ENCODE assay signal across 7 cellular contexts in genomic region chr12:26651566-26652188, GRCh38.
DNase-seq lines count a peak whose midpoint lies in the region; ATAC-seq and TF ChIP-seq lines count a peak whose summit lies in the region.

No MANE protein-coding gene starts in this region.

- H3K18ac ChIP-seq in IMR-90 (ENCODE audit: low read depth, low read length): no peak overlapping the region

- H3K9me1 ChIP-seq in IMR-90 (ENCODE audit: insufficient read depth, low read length): peaks cover 6% of the 10 kb centered on the region; the same call in 1 of the 2 replicates

- H3K36me3 ChIP-seq in IMR-90 (ENCODE audit: control insufficient read depth, insufficient read depth, low read length) (peaks cover 1% of the 10 kb centered on the region; the same call in 1 of the 2 replicates), gastrocnemius medialis (peaks cover 0 to 12% of the 10 kb centered on the region in 2 donors)

- no peaks in the 10 kb centered on the region for H4K20me1 ChIP-seq in IMR-90 (ENCODE audit: insufficient read depth, low read length)

- H2BK15ac ChIP-seq in IMR-90 (ENCODE audit: low read depth, low read length): no peak overlapping the region

- H2AFZ ChIP-seq in IMR-90 (replicated peaks; ENCODE audit: low read length, poor library complexity): peak overlapping the region; percentile 73

- H3K23ac ChIP-seq in IMR-90 (ENCODE audit: low read depth, low read length): no peak overlapping the region

- H3K27ac ChIP-seq in IMR-90 (ENCODE audit: insufficient read depth, low read length) (no peak overlapping the region), gastrocnemius medialis (no peak overlapping the region)

- H2BK5ac ChIP-seq in IMR-90 (ENCODE audit: low read depth, low read length, poor library complexity, severe bottlenecking): peak overlapping the region; percentile 1

- H4K5ac ChIP-seq in IMR-90 (ENCODE audit: low read depth, low read length): no peak overlapping the region

- peak; percentile 73 for ATAC-seq in IMR-90 (ENCODE audit: low read depth)
- peak in 1 of 2 donors; percentile 70 for ATAC-seq in gastrocnemius medialis
- no peak for ATAC-seq in HG03135 (IDR thresholded peaks at IDR 0.05; ENCODE audit: unreplicated experiment)

- TF ChIP-seq RAD21 in IMR-90 (IDR thresholded peaks at IDR 0.05; ENCODE audit: low read length): peak; percentile 96

- H3K9me3 ChIP-seq in IMR-90 (ENCODE audit: control insufficient read depth, insufficient read depth, low read length) (no peaks in the 10 kb centered on the region), gastrocnemius medialis (no peaks in the 10 kb centered on the region)

- 0 out of 2 replicates have a peak overlapping the region, but pooled peaks have one; percentile 5 for H3K4ac ChIP-seq in IMR-90 (ENCODE audit: low read depth, low read length)

- H3K14ac ChIP-seq in IMR-90 (replicated peaks; ENCODE audit: low read depth, low read length): no peak overlapping the region

- H4K91ac ChIP-seq in IMR-90 (ENCODE audit: insufficient read depth, low read depth, low read length): no peak overlapping the region

- peak overlapping the region; percentile 50; the same call in 1 of the 2 replicates for H2BK20ac ChIP-seq in IMR-90 (ENCODE audit: low read depth, low read length)

- H3K56ac ChIP-seq in IMR-90 (ENCODE audit: extremely low read depth, insufficient read depth, low read length): no peak overlapping the region

- POLR2A ChIA-PET in IMR-90 (lab: Charles Lee; ENCODE audit: unreplicated experiment): no interaction called here

- H3K4me3 ChIP-seq in IMR-90 (ENCODE audit: insufficient read depth, low read depth, low read length) (no peak overlapping the region), gastrocnemius medialis (no peak overlapping the region)

- peak overlapping the region; percentile 48; the same call in 1 of the 2 replicates for H2BK120ac ChIP-seq in IMR-90 (ENCODE audit: low read depth, low read length)

- WGBS in IMR-90 (ENCODE audit: extremely low coverage in 2 of 2, insufficient read length in 1 of 2), 2 experiments: no CpG with 5 or more reads among the region's 7 CpGs

- TF ChIP-seq CTCF in IMR-90 (conservative IDR thresholded peaks at IDR 0.05; ENCODE audit: low read depth, low read length): peak; percentile 94
- TF ChIP-seq CTCF in gastrocnemius medialis (IDR thresholded peaks at IDR 0.05 in 4 of 5, conservative IDR thresholded peaks at IDR 0.05 in 1 of 5): peak; percentile 50 to 77 (median 73)

- CTCF ChIA-PET in IMR-90 (lab: Yijun Ruan, JAX): interaction anchor here (0.9 to 2.1 kb wide), 6 partner anchors 21 to 532 kb away, joined by 4 to 12 read pairs (median 6); no protein-coding TSS in a partner anchor

- no peak overlapping the region for H2AK9ac ChIP-seq in IMR-90 (replicated peaks; ENCODE audit: low read depth, low read length, poor library complexity)

- intact Hi-C loops in IMR-90 (cut with micrococcal nuclease): loop anchor here (1.0 to 5.0 kb wide), 6 partner anchors 21 to 1215 kb away; partner anchors contain the start of gene SSPN
- intact Hi-C loops in gastrocnemius medialis (cut with DNase I; ENCODE audit: low total_unique reads): loop anchor here (1.0 to 2.0 kb wide), 2 partner anchors 217 to 554 kb away; no protein-coding TSS in a partner anchor

- in situ Hi-C loops in IMR-90 (cut with MboI; ENCODE audit: low sequenced_read_pairs): loop anchor here (10.0 kb wide), 1 partner anchor 527 kb away; the partner anchor contains the start of gene BHLHE41
- in situ Hi-C loops in gastrocnemius medialis (cut with MboI; ENCODE audit: low sequenced_read_pairs in 4 of 4): loop anchor here in 2 of 4 donors (25.0 kb wide), 3 partner anchors 214 to 1214 kb away; no protein-coding TSS in a partner anchor

- H2AK5ac ChIP-seq in IMR-90 (ENCODE audit: low read depth, low read length): no peak overlapping the region

- peaks cover 9% of the 10 kb centered on the region for H3K4me1 ChIP-seq in IMR-90 (ENCODE audit: control insufficient read depth, insufficient read depth, low read length)
- H3K4me1 ChIP-seq in gastrocnemius medialis: no peaks in the 10 kb centered on the region

- BruUV-seq in IMR-90 (replicated peaks; lab: Mats Ljungman, UMichigan): no TSS peak

- H3K79me1 ChIP-seq in IMR-90 (ENCODE audit: low read depth in 1 of 2, low read length in 2 of 2): no peaks in the 10 kb centered on the region

- no peak overlapping the region for H3K4me2 ChIP-seq in IMR-90 (ENCODE audit: low read depth, low read length)

- H4K8ac ChIP-seq in IMR-90 (ENCODE audit: low read depth in 2 of 2, low read length in 2 of 2): peak overlapping the region in 1 of 2 experiments; percentile 62; a peak in 1 of 4 replicates

- H3K9ac ChIP-seq in IMR-90 (ENCODE audit: low read depth, low read length): no peak overlapping the region

- H3K27me3 ChIP-seq in IMR-90 (ENCODE audit: control insufficient read depth, insufficient read depth, low read length) (no peaks in the 10 kb centered on the region), gastrocnemius medialis (no peaks in the 10 kb centered on the region)

- peak; percentile 80 for DNase-seq in EH (ENCODE audit: low read depth)
- DNase-seq in IMR-90: peak; percentile 88
- DNase-seq in OCI-M1 (lab: John Stamatoyannopoulos, UW): peak; percentile 89
- DNase-seq in astrocyte of the hippocampus (ENCODE audit: low read depth, low spot score): peak; percentile 91
- peak; percentile 56 to 58 for DNase-seq in hippocampal formation (lab: John Stamatoyannopoulos, UW)
- no peak for DNase-seq in gastrocnemius medialis

- dilution Hi-C loops in IMR-90 (cut with HindIII; ENCODE audit: low sequenced_read_pairs, unreplicated experiment): no loop called here

- no peak for TF ChIP-seq POLR2A in IMR-90 (IDR thresholded peaks at IDR 0.05; ENCODE audit: low read depth, low read length)
- TF ChIP-seq POLR2A in gastrocnemius medialis (IDR thresholded peaks at IDR 0.05): no peak

TF ChIP-seq in IMR-90, 13 proteins besides CTCF, POLR2A, EP300 and RAD21:
- TF ChIP-seq BHLHE40 (IDR thresholded peaks at IDR 0.05; ENCODE audit: low read depth, low read length) (no peak), NFE2L2 (IDR thresholded peaks at IDR 0.05; ENCODE audit: low read depth, low read length) (no peak), CHD1 (IDR thresholded peaks at IDR 0.05; ENCODE audit: low read depth, low read length) (no peak), SMC3 (IDR thresholded peaks at IDR 0.05; ENCODE audit: low read depth, low read length) (peak; percentile 93), USF2 (IDR thresholded peaks at IDR 0.05; ENCODE audit: low read depth, low read length) (no peak), MXI1 (IDR thresholded peaks at IDR 0.05; ENCODE audit: borderline replicate concordance, low read depth, low read length) (no peak), MAFK (IDR thresholded peaks at IDR 0.05; ENCODE audit: low read depth, low read length) (no peak; the same call in 1 of the 2 replicates), MAZ (IDR thresholded peaks at IDR 0.05; ENCODE audit: borderline replicate concordance, low read depth, low read length) (no peak)
TF ChIP-seq in IMR-90: peak in this region for 1.

Comparison
In these comparisons a context has a peak if more than half of its experiments do, and no peak if none do; other contexts are left out.
1. DNase-seq: peak in EH (single experiment), IMR-90 (single experiment), OCI-M1 (single experiment), astrocyte of the hippocampus (single experiment) and hippocampal formation (2 of 2); none in gastrocnemius medialis (0 of 2).